In genomic region chr9:108430655-108431054, GRCh38 we compare ENCODE assay signal across 10 cellular contexts.
ATAC-seq and TF ChIP-seq lines count a peak whose summit lies in the region.
"Had no signal": no experiment of that assay in that cellular context is flagged by ENCODE, and none has a peak within 500 bp of the region (broad histone marks: within the 10 kb centered on the region; RNA-seq: fewer than 3 reads in every experiment).

No MANE protein-coding gene starts in this region.

- H3K36me3 ChIP-seq in HEK293 (ENCODE audit: control insufficient read depth in 2 of 2, insufficient read depth in 1 of 2, low read length in 2 of 2) = no peaks in the 10 kb centered on the region
- H3K36me3 ChIP-seq: BE2C; BLaER1; BLaER1 treated with 17β-estradiol and CSF1 and Interleukin-3, amounts not matched to agents 10 nM and 100 nM had no signal

- CTCF ChIA-PET in HEK293 (lab: Yijun Ruan, JAX) = interaction anchor here (0.6 kb wide), 1 partner anchor 203 kb away, joined by 3 read pairs; no protein-coding TSS in a partner anchor

- no peaks in the 10 kb centered on the region for H3K4me1 ChIP-seq in HEK293 (ENCODE audit: control insufficient read depth, insufficient read depth, low read length)
- H3K4me1 ChIP-seq: A549; BE2C; BLaER1; BLaER1 treated with 17β-estradiol and CSF1 and Interleukin-3, amounts not matched to agents 10 nM and 100 nM; Caco-2 had no signal

- no peak for ATAC-seq in HG02840 (IDR thresholded peaks at IDR 0.05; ENCODE audit: low FRiP score, unreplicated experiment)
- ATAC-seq: A549; CD8-positive, alpha-beta T cell had no signal

- no peak for TF ChIP-seq CTCF in HEK293 (tag by site-specific recombination; IDR thresholded peaks at IDR 0.05)

- H3K9me3 ChIP-seq in HEK293 (ENCODE audit: control insufficient read depth, insufficient read depth, low read depth, low read length) = no peaks in the 10 kb centered on the region
- H3K9me3 ChIP-seq: BE2C, Caco-2 had no signal

- POLR2A ChIA-PET in HEK293 (lab: Yijun Ruan, JAX) = no interaction called here

- H3K27ac ChIP-seq in HEK293 (ENCODE audit: extremely low read depth, low read depth, low read length) = no peak overlapping the region
- H3K27ac ChIP-seq: 22Rv1; A549; BLaER1; BLaER1 treated with 17β-estradiol and CSF1 and Interleukin-3, amounts not matched to agents 10 nM and 100 nM; C4-2B had no signal

- H3K4me3 ChIP-seq in HEK293 (ENCODE audit: low read depth, low read length) = no peak overlapping the region
- H3K4me3 ChIP-seq: A549; BLaER1; BLaER1 treated with 17β-estradiol and CSF1 and Interleukin-3, amounts not matched to agents 10 nM and 100 nM had no signal

TF ChIP-seq in HEK293, 187 proteins besides CTCF, POLR2A, EP300 and RAD21:
- TF ChIP-seq ZBTB1 (tag by site-specific recombination; IDR thresholded peaks at IDR 0.05) (no peak), SETDB1 (IDR thresholded peaks at IDR 0.05; ENCODE audit: insufficient read length, low read length) (peak; percentile 94)
